Comparison of ENCODE assay signal across 1 cellular context in the genomic region with DNA sequence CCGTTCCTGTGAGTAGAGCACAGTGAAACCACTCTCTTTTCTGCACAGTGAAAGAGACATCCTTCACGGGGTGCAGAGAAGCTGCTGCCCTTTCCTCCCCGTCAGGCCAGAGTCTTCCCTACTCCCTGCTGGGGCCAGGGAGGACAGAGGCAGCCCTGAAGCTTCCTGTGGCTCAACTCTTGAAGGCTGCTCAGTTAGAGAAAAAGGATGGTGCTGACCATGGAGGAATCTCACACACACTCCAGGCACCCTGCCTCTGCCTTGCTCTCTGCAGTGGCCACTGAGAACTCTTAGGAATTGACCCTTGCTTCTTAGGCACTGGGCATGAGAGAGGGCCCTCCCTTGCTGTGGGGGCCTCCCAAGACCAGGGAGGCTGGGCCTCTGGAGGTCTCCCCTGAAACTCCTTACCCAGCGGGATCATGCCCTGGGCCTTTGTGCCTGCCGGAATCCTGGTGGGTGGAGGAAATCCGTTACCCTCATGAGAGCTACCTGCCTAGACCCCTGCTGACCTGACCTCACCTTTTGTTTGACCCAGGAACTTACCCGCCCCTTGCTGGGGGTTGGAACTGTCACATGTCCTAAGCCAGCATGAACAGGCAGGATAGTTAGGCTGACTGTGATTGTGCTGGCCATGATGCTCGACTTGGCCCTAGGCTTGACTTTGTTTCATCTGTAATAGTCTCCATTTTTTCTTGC.
TF ChIP-seq lines count a peak whose summit lies in the region.

No MANE protein-coding gene starts in this region.

TF ChIP-seq in K562, 482 proteins besides CTCF, POLR2A, EP300 and RAD21 (continued from another document):
- no peak for TF ChIP-seq ZNF407 (IDR thresholded peaks at IDR 0.05; ENCODE audit: low read depth)
- TF ChIP-seq FUS (optimal IDR thresholded peaks at IDR 0.05; ENCODE audit: low read depth, low read length), result no peak
- peak; percentile 1 for TF ChIP-seq TAF1 (IDR thresholded peaks at IDR 0.05; ENCODE audit: control insufficient read depth, extremely low read depth, insufficient read depth, low read length, severe bottlenecking)
- peak; percentile 1 for TF ChIP-seq WHSC1 (IDR thresholded peaks at IDR 0.05; ENCODE audit: low read length)
